Comparison of ENCODE assay signal across 8 cellular contexts in the genomic region with DNA sequence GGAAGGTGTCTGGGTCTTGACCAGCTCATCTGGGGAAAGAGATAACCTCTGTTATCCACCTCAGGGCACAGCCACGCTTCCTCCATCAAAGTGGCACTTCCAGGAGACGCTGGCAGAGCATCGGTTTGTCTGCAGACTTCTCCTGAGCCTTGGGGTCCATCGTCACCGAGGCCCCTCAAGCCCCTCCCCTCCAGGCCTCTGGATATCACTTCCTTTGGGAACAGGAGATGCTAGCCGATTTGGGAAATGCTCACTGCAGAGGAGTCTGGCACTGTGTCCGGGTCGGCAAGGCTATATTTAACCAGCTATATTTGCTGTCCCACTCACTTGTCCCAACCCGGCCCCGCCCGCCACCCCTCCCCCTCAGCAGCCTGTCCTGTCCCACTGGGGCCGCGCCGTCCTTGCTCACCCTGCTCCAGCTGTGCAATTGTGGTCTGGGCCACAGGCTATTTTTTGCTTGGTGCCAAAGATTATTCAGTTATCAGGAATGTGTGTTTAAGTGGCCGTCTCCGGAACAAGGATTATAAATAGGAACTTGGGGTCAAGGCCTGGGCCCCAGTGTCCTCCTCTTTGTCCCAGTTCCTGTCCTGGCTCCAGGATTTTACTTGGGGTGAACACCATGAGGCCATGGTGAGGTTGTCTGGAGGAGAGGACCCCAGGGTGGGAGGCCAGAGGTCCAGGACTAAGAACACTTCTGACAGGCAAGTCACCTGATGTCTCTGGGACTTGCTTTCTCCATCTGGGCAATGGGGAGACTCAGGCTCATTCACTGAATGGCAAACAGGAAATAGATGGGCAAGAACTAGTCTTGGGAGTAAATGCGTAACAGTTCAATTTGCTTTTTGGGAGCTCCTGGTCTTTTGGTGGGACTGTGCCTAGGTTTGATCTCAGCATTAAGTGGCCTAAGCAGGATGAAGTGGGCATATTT.
DNase-seq lines count a peak whose midpoint lies in the region; ATAC-seq and TF ChIP-seq lines count a peak whose summit lies in the region.

No MANE protein-coding gene starts in this region.

- H3K4me1 ChIP-seq in right atrium auricular region (peaks cover 0 to 88% of the 10 kb centered on the region in 2 donors), Karpas-422 (ENCODE audit: low read length) (no peaks in the 10 kb centered on the region)

- no peaks in the 10 kb centered on the region for H4K20me1 ChIP-seq in Karpas-422 (ENCODE audit: insufficient read depth, low read depth, low read length)

- no peaks in the 10 kb centered on the region for H3K79me2 ChIP-seq in Karpas-422 (ENCODE audit: low read length)

- DNase-seq in HFF-Myc (ENCODE audit: extremely low read depth, low read depth) (peak; percentile 81), astrocyte of the cerebellum (ENCODE audit: low read depth) (peak; percentile 51), right atrium auricular region (ENCODE audit: low spot score) (peak; percentile 96), stromal cell of bone marrow (ENCODE audit: low read depth) (peak; percentile 78), NCI-H774 (lab: John Stamatoyannopoulos, UW) (no peak), Karpas-422 (no peak)
- no peak for DNase-seq in stimulated activated CD4-positive, alpha-beta T cell treated with anti-CD3 and anti-CD28 coated beads, Interleukin-1b, Interleukin-23, amount 100 ng/mL, for 48 hours

- no peak overlapping the region for H3K9ac ChIP-seq in Karpas-422 (ENCODE audit: low read length)

- no peak for ATAC-seq in GM18858 (IDR thresholded peaks at IDR 0.05; ENCODE audit: unreplicated experiment)

- no peaks in the 10 kb centered on the region for H3K9me3 ChIP-seq in right atrium auricular region
- no peaks in the 10 kb centered on the region for H3K9me3 ChIP-seq in Karpas-422 (ENCODE audit: low read length)

- H3K36me3 ChIP-seq in right atrium auricular region (no peaks in the 10 kb centered on the region), Karpas-422 (ENCODE audit: insufficient read depth, low read length) (no peaks in the 10 kb centered on the region)

- H3K4me2 ChIP-seq in Karpas-422 (ENCODE audit: low read depth, low read length, poor library complexity, severe bottlenecking) = no peak overlapping the region

- H3K27ac ChIP-seq in right atrium auricular region (peak overlapping the region; percentile 65 to 82), Karpas-422 (ENCODE audit: low read length) (no peak overlapping the region)

- H3K4me3 ChIP-seq in HFF-Myc (replicated peaks; ENCODE audit: low read depth, low read length) = no peak overlapping the region
- no peak overlapping the region for H3K4me3 ChIP-seq in astrocyte of the cerebellum (ENCODE audit: low read depth, low read length)
- H3K4me3 ChIP-seq in right atrium auricular region = no peak overlapping the region
- no peak overlapping the region for H3K4me3 ChIP-seq in Karpas-422 (ENCODE audit: low read length)

- no peaks in the 10 kb centered on the region for H3K27me3 ChIP-seq in right atrium auricular region
- H3K27me3 ChIP-seq in Karpas-422 (ENCODE audit: low read length) = no peaks in the 10 kb centered on the region; the same call in 1 of the 2 replicates

- in situ Hi-C loops in astrocyte of the cerebellum (cut with HindIII; ENCODE audit: low sequenced_read_pairs) = no loop called here

- no peak overlapping the region for H2AFZ ChIP-seq in Karpas-422 (ENCODE audit: low read length)

- no peaks in the 10 kb centered on the region for H3K9me2 ChIP-seq in Karpas-422 (replicated peaks; ENCODE audit: insufficient read depth, low read length)

- TF ChIP-seq CTCF in HFF-Myc (IDR thresholded peaks at IDR 0.05; ENCODE audit: low read depth, low read length, missing control alignments) (no peak), astrocyte of the cerebellum (IDR thresholded peaks at IDR 0.05; ENCODE audit: low read depth, low read length, missing control alignments) (no peak), right atrium auricular region (IDR thresholded peaks at IDR 0.05) (no peak)

Comparison
In these comparisons a context has a peak if more than half of its experiments do, and no peak if none do; other contexts are left out.
1. DNase-seq: peak in HFF-Myc (single experiment), astrocyte of the cerebellum (single experiment), right atrium auricular region (single experiment) and stromal cell of bone marrow (single experiment); none in stimulated activated CD4-positive, alpha-beta T cell treated with anti-CD3 and anti-CD28 coated beads, Interleukin-1b, Interleukin-23, amount 100 ng/mL, for 48 hours (single experiment), NCI-H774 (single experiment) and Karpas-422 (single experiment).